1 cellular context compared by ENCODE assay signal in genomic region chr18:74567805-74568204, GRCh38.
TF ChIP-seq lines count a peak whose summit lies in the region.

No MANE protein-coding gene starts in this region.

TF ChIP-seq in GM12878, 131 proteins besides CTCF, POLR2A, EP300 and RAD21 (continued from another document):
- TF ChIP-seq CHD2 (IDR thresholded peaks at IDR 0.05; ENCODE audit: borderline replicate concordance, low read depth, low read length) (no peak), TCF7 (IDR thresholded peaks at IDR 0.05; ENCODE audit: borderline replicate concordance) (no peak), BMI1 (IDR thresholded peaks at IDR 0.05; ENCODE audit: borderline replicate concordance) (no peak), TAF1 (IDR thresholded peaks at IDR 0.05; ENCODE audit: borderline replicate concordance, low read depth, low read length) (no peak), NRF1 (conservative IDR thresholded peaks at IDR 0.05; ENCODE audit: low read depth, low read length) (no peak), REST (IDR thresholded peaks at IDR 0.05; ENCODE audit: low read depth, low read length) (no peak), USF1 (IDR thresholded peaks at IDR 0.05; ENCODE audit: borderline replicate concordance, extremely low read length, insufficient read depth, low read depth, low read length) (no peak), CREB1 (IDR thresholded peaks at IDR 0.05; ENCODE audit: low read depth) (no peak), STAT1 (conservative IDR thresholded peaks at IDR 0.05) (no peak), LARP7 (IDR thresholded peaks at IDR 0.05) (no peak), ZSCAN29 (IDR thresholded peaks at IDR 0.05) (no peak)
- TF ChIP-seq, protein P1, sequence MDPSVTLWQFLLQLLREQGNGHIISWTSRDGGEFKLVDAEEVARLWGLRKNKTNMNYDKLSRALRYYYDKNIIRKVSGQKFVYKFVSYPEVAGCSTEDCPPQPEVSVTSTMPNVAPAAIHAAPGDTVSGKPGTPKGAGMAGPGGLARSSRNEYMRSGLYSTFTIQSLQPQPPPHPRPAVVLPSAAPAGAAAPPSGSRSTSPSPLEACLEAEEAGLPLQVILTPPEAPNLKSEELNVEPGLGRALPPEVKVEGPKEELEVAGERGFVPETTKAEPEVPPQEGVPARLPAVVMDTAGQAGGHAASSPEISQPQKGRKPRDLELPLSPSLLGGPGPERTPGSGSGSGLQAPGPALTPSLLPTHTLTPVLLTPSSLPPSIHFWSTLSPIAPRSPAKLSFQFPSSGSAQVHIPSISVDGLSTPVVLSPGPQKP (IDR thresholded peaks at IDR 0.05; ENCODE audit: low read depth, low read length) = no peak
- TF ChIP-seq, protein P2, sequence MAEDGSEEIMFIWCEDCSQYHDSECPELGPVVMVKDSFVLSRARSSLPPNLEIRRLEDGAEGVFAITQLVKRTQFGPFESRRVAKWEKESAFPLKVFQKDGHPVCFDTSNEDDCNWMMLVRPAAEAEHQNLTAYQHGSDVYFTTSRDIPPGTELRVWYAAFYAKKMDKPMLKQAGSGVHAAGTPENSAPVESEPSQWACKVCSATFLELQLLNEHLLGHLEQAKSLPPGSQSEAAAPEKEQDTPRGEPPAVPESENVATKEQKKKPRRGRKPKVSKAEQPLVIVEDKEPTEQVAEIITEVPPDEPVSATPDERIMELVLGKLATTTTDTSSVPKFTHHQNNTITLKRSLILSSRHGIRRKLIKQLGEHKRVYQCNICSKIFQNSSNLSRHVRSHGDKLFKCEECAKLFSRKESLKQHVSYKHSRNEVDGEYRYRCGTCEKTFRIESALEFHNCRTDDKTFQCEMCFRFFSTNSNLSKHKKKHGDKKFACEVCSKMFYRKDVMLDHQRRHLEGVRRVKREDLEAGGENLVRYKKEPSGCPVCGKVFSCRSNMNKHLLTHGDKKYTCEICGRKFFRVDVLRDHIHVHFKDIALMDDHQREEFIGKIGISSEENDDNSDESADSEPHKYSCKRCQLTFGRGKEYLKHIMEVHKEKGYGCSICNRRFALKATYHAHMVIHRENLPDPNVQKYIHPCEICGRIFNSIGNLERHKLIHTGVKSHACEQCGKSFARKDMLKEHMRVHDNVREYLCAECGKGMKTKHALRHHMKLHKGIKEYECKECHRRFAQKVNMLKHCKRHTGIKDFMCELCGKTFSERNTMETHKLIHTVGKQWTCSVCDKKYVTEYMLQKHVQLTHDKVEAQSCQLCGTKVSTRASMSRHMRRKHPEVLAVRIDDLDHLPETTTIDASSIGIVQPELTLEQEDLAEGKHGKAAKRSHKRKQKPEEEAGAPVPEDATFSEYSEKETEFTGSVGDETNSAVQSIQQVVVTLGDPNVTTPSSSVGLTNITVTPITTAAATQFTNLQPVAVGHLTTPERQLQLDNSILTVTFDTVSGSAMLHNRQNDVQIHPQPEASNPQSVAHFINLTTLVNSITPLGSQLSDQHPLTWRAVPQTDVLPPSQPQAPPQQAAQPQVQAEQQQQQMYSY (CRISPR knock-in tag; IDR thresholded peaks at IDR 0.05) = no peak
- TF ChIP-seq, protein P3, sequence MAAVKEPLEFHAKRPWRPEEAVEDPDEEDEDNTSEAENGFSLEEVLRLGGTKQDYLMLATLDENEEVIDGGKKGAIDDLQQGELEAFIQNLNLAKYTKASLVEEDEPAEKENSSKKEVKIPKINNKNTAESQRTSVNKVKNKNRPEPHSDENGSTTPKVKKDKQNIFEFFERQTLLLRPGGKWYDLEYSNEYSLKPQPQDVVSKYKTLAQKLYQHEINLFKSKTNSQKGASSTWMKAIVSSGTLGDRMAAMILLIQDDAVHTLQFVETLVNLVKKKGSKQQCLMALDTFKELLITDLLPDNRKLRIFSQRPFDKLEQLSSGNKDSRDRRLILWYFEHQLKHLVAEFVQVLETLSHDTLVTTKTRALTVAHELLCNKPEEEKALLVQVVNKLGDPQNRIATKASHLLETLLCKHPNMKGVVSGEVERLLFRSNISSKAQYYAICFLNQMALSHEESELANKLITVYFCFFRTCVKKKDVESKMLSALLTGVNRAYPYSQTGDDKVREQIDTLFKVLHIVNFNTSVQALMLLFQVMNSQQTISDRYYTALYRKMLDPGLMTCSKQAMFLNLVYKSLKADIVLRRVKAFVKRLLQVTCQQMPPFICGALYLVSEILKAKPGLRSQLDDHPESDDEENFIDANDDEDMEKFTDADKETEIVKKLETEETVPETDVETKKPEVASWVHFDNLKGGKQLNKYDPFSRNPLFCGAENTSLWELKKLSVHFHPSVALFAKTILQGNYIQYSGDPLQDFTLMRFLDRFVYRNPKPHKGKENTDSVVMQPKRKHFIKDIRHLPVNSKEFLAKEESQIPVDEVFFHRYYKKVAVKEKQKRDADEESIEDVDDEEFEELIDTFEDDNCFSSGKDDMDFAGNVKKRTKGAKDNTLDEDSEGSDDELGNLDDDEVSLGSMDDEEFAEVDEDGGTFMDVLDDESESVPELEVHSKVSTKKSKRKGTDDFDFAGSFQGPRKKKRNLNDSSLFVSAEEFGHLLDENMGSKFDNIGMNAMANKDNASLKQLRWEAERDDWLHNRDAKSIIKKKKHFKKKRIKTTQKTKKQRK (IDR thresholded peaks at IDR 0.05; ENCODE audit: low read depth, low read length) = no peak
